ENCODE assay signal across 32 cellular contexts in the genomic region with DNA sequence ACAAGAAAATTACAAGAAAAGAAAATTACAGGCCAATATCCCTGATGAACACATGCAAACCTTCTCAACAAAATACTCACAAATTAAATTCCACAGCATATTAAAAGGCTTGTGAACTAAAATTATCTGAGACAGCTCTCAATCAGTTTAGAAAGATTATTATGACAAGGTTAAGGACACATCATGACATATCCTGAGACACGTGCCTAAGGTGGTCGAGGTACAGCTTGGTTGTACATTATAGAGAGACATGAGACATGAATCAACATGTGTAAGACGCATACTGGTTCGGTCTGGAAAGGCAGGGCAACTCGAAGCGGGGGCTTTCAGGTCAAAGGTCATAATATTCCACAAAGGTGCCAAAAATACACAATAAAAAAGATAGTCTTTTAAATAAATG.
"Had no signal": no experiment of that assay in that cellular context is flagged by ENCODE, and none has a peak within 500 bp of the region (broad histone marks: within the 10 kb centered on the region; RNA-seq: fewer than 3 reads in every experiment).

No MANE protein-coding gene starts in this region.

- H3K36me3 ChIP-seq: adrenal gland, ascending aorta, brain microvascular endothelial cell, breast epithelium, cardiac muscle cell had no signal

- H3K9me3 ChIP-seq: ascending aorta, body of pancreas, breast epithelium had no signal

- H3K4me1 ChIP-seq: adrenal gland, ascending aorta, body of pancreas, breast epithelium had no signal

- ATAC-seq: activated naive CD4-positive, alpha-beta T cell treated with anti-CD3 and anti-CD28 coated beads, Interleukin-2, amount 50 U/mL, for 72 hours; activated naive CD8-positive, alpha-beta T cell treated with anti-CD3 and anti-CD28 coated beads, Interleukin-2, amount 50 U/mL, for 24 hours; activated T-cell treated with anti-CD3 and anti-CD28 coated beads, Interleukin-2, amount 50 U/mL, for 4 hours; activated T-cell treated with anti-CD3 and anti-CD28 coated beads, Interleukin-2, amount 50 U/mL, for 72 hours; activated T-helper 17 cell treated with anti-CD3 and anti-CD28 coated beads, Interleukin-2, amount 50 U/mL, for 72 hours; body of pancreas had no signal

- H3K27me3 ChIP-seq: adrenal gland, ascending aorta, body of pancreas, brain microvascular endothelial cell, breast epithelium, cardiac muscle cell had no signal

- DNase-seq: activated effector memory CD4-positive, alpha-beta T cell treated with anti-CD3 and anti-CD28 coated beads, Interleukin-2, amount 50 U/mL, for 16 hours; activated effector memory CD4-positive, alpha-beta T cell treated with Interleukin-2 at 50 U/mL for 16 hours; activated gamma-delta T cell; activated gamma-delta T cell treated with Interleukin-2 at 50 U/mL for 16 hours; activated naive CD4-positive, alpha-beta T cell; activated naive CD4-positive, alpha-beta T cell treated with anti-CD3 and anti-CD28 coated beads for 36 hours; activated naive CD4-positive, alpha-beta T cell treated with anti-CD3 and anti-CD28 coated beads, Interleukin-2, amount 10 ng/mL, durations not matched to agents 7 days and 5 days; activated naive CD4-positive, alpha-beta T cell treated with anti-CD3 and anti-CD28 coated beads, Interleukin-2, amount 50 U/mL, for 16 hours; activated naive CD4-positive, alpha-beta T cell treated with Interleukin-2 at 50 U/mL for 16 hours; activated naive CD8-positive, alpha-beta T cell treated with anti-CD3 and anti-CD28 coated beads for 36 hours; activated naive CD8-positive, alpha-beta T cell treated with anti-CD3 and anti-CD28 coated beads, Interleukin-2, amount 10 ng/mL, durations not matched to agents 7 days and 5 days; activated naive CD8-positive, alpha-beta T cell treated with anti-CD3 and anti-CD28 coated beads, Interleukin-2, amount 50 U/mL, for 24 hours; activated T-cell treated with anti-CD3 and anti-CD28 coated beads, Interleukin-2, amount 50 U/mL, for 1 hour; activated T-cell treated with anti-CD3 and anti-CD28 coated beads, Interleukin-2, amount 50 U/mL, for 24 hours; activated T-cell treated with anti-CD3 and anti-CD28 coated beads, Interleukin-2, amount 50 U/mL, for 4 hours; activated T-cell treated with anti-CD3 and anti-CD28 coated beads, Interleukin-2, amount 50 U/mL, for 48 hours; activated T-cell treated with anti-CD3 and anti-CD28 coated beads, Interleukin-2, amount 50 U/mL, for 72 hours; adrenal gland; amniotic stem cell; amygdala; anterior cingulate cortex; aorta; body of pancreas; brain microvascular endothelial cell; caudate nucleus; central memory CD4-positive, alpha-beta T cell; cerebellar nuclear complex had no signal

- H3K27ac ChIP-seq: adrenal gland, ascending aorta, body of pancreas, brain microvascular endothelial cell, breast epithelium, cardiac muscle cell had no signal

- H3K4me3 ChIP-seq: adrenal gland, ascending aorta, body of pancreas, breast epithelium, cardiac muscle cell had no signal
